Comparison of ENCODE assay signal across 9 cellular contexts in the genomic region with DNA sequence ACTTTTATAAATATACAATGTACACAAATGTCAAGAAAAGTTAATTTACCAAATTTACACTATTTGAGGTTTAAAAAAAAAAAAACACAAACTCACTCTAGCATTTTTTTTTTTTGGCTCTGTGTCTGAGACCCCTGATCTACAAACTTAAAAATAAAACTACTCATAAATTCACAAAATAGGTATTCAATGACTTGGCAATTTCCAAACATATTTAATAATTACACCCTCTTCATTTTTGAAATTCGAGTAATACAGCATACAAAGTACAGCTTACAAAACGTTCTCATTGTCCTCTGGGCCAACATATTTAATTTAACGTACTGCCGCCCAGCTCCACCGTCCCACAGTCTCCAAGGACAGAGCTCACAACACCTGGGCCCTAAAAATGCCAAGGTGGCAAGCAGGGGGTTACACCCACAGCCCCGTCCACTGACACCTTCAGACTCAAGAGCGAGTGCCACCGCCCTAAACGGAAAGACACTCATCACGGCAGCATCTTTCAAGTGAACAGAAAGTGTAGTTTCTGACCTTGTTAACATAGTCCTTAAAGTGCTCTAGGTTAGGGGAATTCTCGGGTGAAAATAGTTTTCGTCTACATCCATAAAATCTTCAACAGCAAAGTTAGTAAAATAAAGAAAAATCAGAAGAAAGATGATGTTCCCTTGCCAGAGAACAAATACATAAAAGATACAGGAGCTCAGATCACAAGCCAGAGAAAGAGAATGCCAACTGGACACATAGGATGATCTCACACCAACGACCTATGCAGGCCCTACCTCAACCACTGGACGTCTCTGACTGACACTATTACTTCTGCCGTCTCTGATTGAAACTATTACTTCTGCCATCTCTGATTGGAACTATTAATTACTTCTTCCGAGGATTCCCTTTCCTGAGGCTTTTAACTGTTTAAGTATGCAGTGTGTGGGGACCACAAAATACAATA. TPM values are rescaled to one million over a fixed set of nuclear protein-coding genes. Genes with fewer than 3 reads are reported as not detected.
DNase-seq lines count a peak whose midpoint lies in the region; ATAC-seq, FAIRE-seq and TF ChIP-seq lines count a peak whose summit lies in the region.
"Had no signal": no experiment of that assay in that cellular context is flagged by ENCODE, and none has a peak within 500 bp of the region (broad histone marks: within the 10 kb centered on the region; RNA-seq: fewer than 3 reads in every experiment).

No MANE protein-coding gene starts in this region.

- H3K27ac ChIP-seq in suprapubic skin: no peak overlapping the region

- TF ChIP-seq POLR2A in suprapubic skin (IDR thresholded peaks at IDR 0.05): no peak

- H3K27ac Mint-ChIP-seq in activated CD4-positive, alpha-beta T cell treated with anti-CD3 and anti-CD28 coated beads, Interleukin-2, amount 10 ng/mL, durations not matched to agents 24 days and 14 days: no peak overlapping the region
- H3K27ac Mint-ChIP-seq in activated T-helper 1 cell treated with anti-CD3 and anti-CD28 coated beads, Interleukin-12 subunit alpha, Interleukin-12 subunit beta, Interleukin-2, Interleukin-4 antibody, amounts not matched to agents 30 ng/mL and 10 ng/mL and 1 ng/mL, durations not matched to agents 14 hours and 24 hours and 36 hours: no peak overlapping the region

- intact Hi-C loops in activated CD4-positive, alpha-beta T cell treated with anti-CD3 and anti-CD28 coated beads, Interleukin-2, amount 10 ng/mL, durations not matched to agents 24 days and 14 days (cut with micrococcal nuclease): loop anchor here (10.0 kb wide), 2 partner anchors 73 to 147 kb away; no protein-coding TSS in a partner anchor
- intact Hi-C loops in activated T-helper 1 cell treated with anti-CD3 and anti-CD28 coated beads, Interleukin-12 subunit alpha, Interleukin-12 subunit beta, Interleukin-2, Interleukin-4 antibody, amounts not matched to agents 30 ng/mL and 10 ng/mL and 1 ng/mL, durations not matched to agents 14 hours and 24 hours and 36 hours (cut with micrococcal nuclease): loop anchor here (10.0 kb wide), 1 partner anchor 147 kb away; no protein-coding TSS in a partner anchor

- no peaks in the 10 kb centered on the region for H3K27me3 Mint-ChIP-seq in activated CD4-positive, alpha-beta T cell treated with anti-CD3 and anti-CD28 coated beads, Interleukin-2, amount 10 ng/mL, durations not matched to agents 24 days and 14 days
- no peaks in the 10 kb centered on the region for H3K27me3 Mint-ChIP-seq in activated T-helper 1 cell treated with anti-CD3 and anti-CD28 coated beads, Interleukin-12 subunit alpha, Interleukin-12 subunit beta, Interleukin-2, Interleukin-4 antibody, amounts not matched to agents 30 ng/mL and 10 ng/mL and 1 ng/mL, durations not matched to agents 14 hours and 24 hours and 36 hours (ENCODE audit: insufficient read depth)

- peak overlapping the region; percentile 81 for H3K4me3 Mint-ChIP-seq in activated CD4-positive, alpha-beta T cell treated with anti-CD3 and anti-CD28 coated beads, Interleukin-2, amount 10 ng/mL, durations not matched to agents 24 days and 14 days
- peak overlapping the region; percentile 48 for H3K4me3 Mint-ChIP-seq in activated T-helper 1 cell treated with anti-CD3 and anti-CD28 coated beads, Interleukin-12 subunit alpha, Interleukin-12 subunit beta, Interleukin-2, Interleukin-4 antibody, amounts not matched to agents 30 ng/mL and 10 ng/mL and 1 ng/mL, durations not matched to agents 14 hours and 24 hours and 36 hours

- DNase-seq in activated CD4-positive, alpha-beta T cell treated with anti-CD3 and anti-CD28 coated beads, Interleukin-2, amount 10 ng/mL, durations not matched to agents 24 days and 14 days: no peak
- DNase-seq in activated CD4-positive, alpha-beta T cell treated with anti-CD3 and anti-CD28 coated beads, Interleukin-2, amount 50 U/mL, for 1 hour: no peak
- DNase-seq in activated T-helper 1 cell treated with anti-CD3 and anti-CD28 coated beads, Interleukin-12 subunit alpha, Interleukin-12 subunit beta, Interleukin-2, Interleukin-4 antibody, amounts not matched to agents 30 ng/mL and 10 ng/mL and 1 ng/mL, durations not matched to agents 14 hours and 24 hours and 36 hours (ENCODE audit: low spot score): no peak
- DNase-seq in suprapubic skin (ENCODE audit: low spot score in 2 of 2) (no peak), iPS-NIHi7 (ENCODE audit: extremely low spot score) (no peak), NCI-H187 (lab: John Stamatoyannopoulos, UW) (no peak)
- DNase-seq: RPMI8226 had no signal

- no peak for TF ChIP-seq CTCF in suprapubic skin (IDR thresholded peaks at IDR 0.05)

- peaks cover 53% of the 10 kb centered on the region for H3K4me1 ChIP-seq in suprapubic skin

- H3K36me3 Mint-ChIP-seq in activated CD4-positive, alpha-beta T cell treated with anti-CD3 and anti-CD28 coated beads, Interleukin-2, amount 10 ng/mL, durations not matched to agents 24 days and 14 days (ENCODE audit: low read depth): peaks cover 27% of the 10 kb centered on the region
- peaks cover 24% of the 10 kb centered on the region for H3K36me3 Mint-ChIP-seq in activated T-helper 1 cell treated with anti-CD3 and anti-CD28 coated beads, Interleukin-12 subunit alpha, Interleukin-12 subunit beta, Interleukin-2, Interleukin-4 antibody, amounts not matched to agents 30 ng/mL and 10 ng/mL and 1 ng/mL, durations not matched to agents 14 hours and 24 hours and 36 hours (ENCODE audit: low read depth)

- H3K27me3 ChIP-seq in suprapubic skin: no peaks in the 10 kb centered on the region

- FAIRE-seq in islet of Langerhans (lab: Jason Lieb, UNC): peak; percentile 38

- TF ChIP-seq EP300 in suprapubic skin (IDR thresholded peaks at IDR 0.05): no peak

- no peak for ATAC-seq in HG03139 (IDR thresholded peaks at IDR 0.05; ENCODE audit: unreplicated experiment)

- H3K9me3 Mint-ChIP-seq in activated CD4-positive, alpha-beta T cell treated with anti-CD3 and anti-CD28 coated beads, Interleukin-2, amount 10 ng/mL, durations not matched to agents 24 days and 14 days: no peaks in the 10 kb centered on the region
- H3K9me3 Mint-ChIP-seq in activated T-helper 1 cell treated with anti-CD3 and anti-CD28 coated beads, Interleukin-12 subunit alpha, Interleukin-12 subunit beta, Interleukin-2, Interleukin-4 antibody, amounts not matched to agents 30 ng/mL and 10 ng/mL and 1 ng/mL, durations not matched to agents 14 hours and 24 hours and 36 hours: no peaks in the 10 kb centered on the region

- H3K4me3 ChIP-seq in suprapubic skin: peak overlapping the region; percentile 80

- WGBS in suprapubic skin: 29% methylated on average over 16 of the region's 16 CpGs

- H3K4me1 Mint-ChIP-seq in activated CD4-positive, alpha-beta T cell treated with anti-CD3 and anti-CD28 coated beads, Interleukin-2, amount 10 ng/mL, durations not matched to agents 24 days and 14 days: peaks cover 43% of the 10 kb centered on the region
- peaks cover 54% of the 10 kb centered on the region for H3K4me1 Mint-ChIP-seq in activated T-helper 1 cell treated with anti-CD3 and anti-CD28 coated beads, Interleukin-12 subunit alpha, Interleukin-12 subunit beta, Interleukin-2, Interleukin-4 antibody, amounts not matched to agents 30 ng/mL and 10 ng/mL and 1 ng/mL, durations not matched to agents 14 hours and 24 hours and 36 hours (ENCODE audit: low read depth)

- H3K36me3 ChIP-seq in suprapubic skin: no peaks in the 10 kb centered on the region

- H3K9me3 ChIP-seq in suprapubic skin: no peaks in the 10 kb centered on the region

RNA-seq across cellular contexts. Expression of a gene that starts 4.2 kb away (rescaled TPM):
- 8.9 and 9.6 TPM in 2 replicates for total RNA-seq in activated CD4-positive, alpha-beta T cell treated with anti-CD3 and anti-CD28 coated beads, Interleukin-2, amount 10 ng/mL, durations not matched to agents 24 days and 14 days
- total RNA-seq in activated T-helper 1 cell treated with anti-CD3 and anti-CD28 coated beads, Interleukin-12 subunit alpha, Interleukin-12 subunit beta, Interleukin-2, Interleukin-4 antibody, amounts not matched to agents 30 ng/mL and 10 ng/mL and 1 ng/mL, durations not matched to agents 14 hours and 24 hours and 36 hours: 9.4 and 9.7 TPM in 2 replicates
- total RNA-seq in suprapubic skin: 10 to 100 TPM; 21.5 to 27.2 (median 26.4) TPM
